1 cellular context compared by ENCODE assay signal in the genomic region with DNA sequence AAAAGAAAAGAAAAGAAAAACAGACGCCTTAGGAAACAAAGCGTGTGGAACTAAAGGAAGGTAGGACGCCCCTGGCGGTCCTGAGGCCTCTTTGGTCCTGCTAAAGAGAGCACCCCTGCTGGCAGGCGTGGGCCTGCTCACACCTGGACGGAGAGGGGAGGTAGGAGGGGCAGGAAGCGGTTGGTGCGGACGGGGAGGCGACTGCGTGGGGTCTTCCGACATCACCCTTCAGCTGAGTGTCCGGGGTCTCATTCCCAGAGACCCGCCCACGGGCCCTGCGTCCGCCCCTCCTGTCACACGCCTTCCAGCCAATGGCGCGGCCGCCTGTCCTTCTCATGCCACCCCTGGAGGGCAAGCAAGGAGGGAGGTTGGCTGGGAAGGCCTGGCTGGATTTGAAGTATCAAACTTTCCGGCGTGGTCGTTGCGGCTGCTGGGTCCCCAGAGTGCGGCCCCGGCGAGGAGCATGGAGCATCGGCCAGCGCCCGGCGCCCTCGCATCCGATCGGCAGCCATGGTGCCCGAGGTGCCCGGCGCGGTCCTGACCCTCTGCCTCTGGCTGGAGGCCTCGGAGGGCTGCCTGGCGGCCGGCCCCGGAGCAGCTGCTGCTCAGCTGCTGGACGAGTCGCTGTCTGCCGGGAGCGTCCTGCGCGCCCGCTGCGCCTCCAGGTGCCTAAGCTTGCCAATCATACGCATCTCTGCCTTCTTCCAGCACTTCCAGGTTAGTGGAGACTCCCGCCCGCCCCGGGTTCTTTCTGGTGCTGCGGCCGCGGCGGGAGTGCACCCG.
TF ChIP-seq lines count a peak whose summit lies in the region.

No MANE protein-coding gene starts in this region.

TF ChIP-seq in H1, 55 proteins besides CTCF, POLR2A, EP300 and RAD21 (continued from another document):
- TF ChIP-seq E2F6 (IDR thresholded peaks at IDR 0.05) (no peak), TAF7 (optimal IDR thresholded peaks at IDR 0.05; ENCODE audit: borderline replicate concordance, low read depth, low read length) (no peak), KDM5A (IDR thresholded peaks at IDR 0.05; ENCODE audit: low read length) (no peak)
